Comparison of ENCODE assay signal across 1 cellular context in the genomic region with DNA sequence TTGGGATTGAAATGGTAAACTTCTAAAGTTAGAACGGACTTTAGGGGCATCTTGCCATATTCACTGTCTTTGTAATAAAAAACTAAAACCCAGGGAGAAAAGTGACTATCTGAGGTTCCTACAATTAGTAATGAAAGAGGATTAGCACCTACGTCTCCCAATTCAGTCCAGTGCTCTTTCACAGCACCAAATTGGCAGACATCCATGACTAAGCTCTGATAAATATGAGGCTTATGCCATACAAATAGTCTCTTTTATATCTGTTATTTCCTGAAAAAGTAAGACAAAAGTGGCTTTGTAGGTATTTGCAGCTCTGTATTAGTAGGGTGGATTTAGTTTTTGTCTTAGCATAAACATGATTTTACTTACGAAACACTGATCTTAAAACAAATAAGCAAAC.
TF ChIP-seq lines count a peak whose summit lies in the region.

No MANE protein-coding gene starts in this region.

TF ChIP-seq in GM23338, 12 proteins besides CTCF, POLR2A, EP300 and RAD21:
- TF ChIP-seq ZNF462 (CRISPR knock-in tag; IDR thresholded peaks at IDR 0.05) (no peak), EZH2phosphoT487 (IDR thresholded peaks at IDR 0.05; ENCODE audit: unreplicated experiment) (no peak), EZH2 (IDR thresholded peaks at IDR 0.05; ENCODE audit: low read depth, unreplicated experiment) (no peak), REST (IDR thresholded peaks at IDR 0.05; ENCODE audit: unreplicated experiment) (no peak), JUNB (IDR thresholded peaks at IDR 0.05; ENCODE audit: unreplicated experiment) (no peak), ZNF114 (CRISPR knock-in tag; IDR thresholded peaks at IDR 0.05) (no peak), POLR2AphosphoS5 (IDR thresholded peaks at IDR 0.05; ENCODE audit: low read depth) (no peak), STAT1 (IDR thresholded peaks at IDR 0.05; ENCODE audit: unreplicated experiment) (no peak), NANOG (IDR thresholded peaks at IDR 0.05; ENCODE audit: borderline replicate concordance) (no peak), CREB1 (CRISPR knock-in tag; IDR thresholded peaks at IDR 0.05; ENCODE audit: low read depth) (no peak), ZNF331 (CRISPR knock-in tag; IDR thresholded peaks at IDR 0.05; ENCODE audit: low read depth) (no peak)
- TF ChIP-seq, protein P1, sequence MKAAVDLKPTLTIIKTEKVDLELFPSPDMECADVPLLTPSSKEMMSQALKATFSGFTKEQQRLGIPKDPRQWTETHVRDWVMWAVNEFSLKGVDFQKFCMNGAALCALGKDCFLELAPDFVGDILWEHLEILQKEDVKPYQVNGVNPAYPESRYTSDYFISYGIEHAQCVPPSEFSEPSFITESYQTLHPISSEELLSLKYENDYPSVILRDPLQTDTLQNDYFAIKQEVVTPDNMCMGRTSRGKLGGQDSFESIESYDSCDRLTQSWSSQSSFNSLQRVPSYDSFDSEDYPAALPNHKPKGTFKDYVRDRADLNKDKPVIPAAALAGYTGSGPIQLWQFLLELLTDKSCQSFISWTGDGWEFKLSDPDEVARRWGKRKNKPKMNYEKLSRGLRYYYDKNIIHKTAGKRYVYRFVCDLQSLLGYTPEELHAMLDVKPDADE (IDR thresholded peaks at IDR 0.05): no peak
